Comparison of ENCODE assay signal across 23 cellular contexts in the genomic region with DNA sequence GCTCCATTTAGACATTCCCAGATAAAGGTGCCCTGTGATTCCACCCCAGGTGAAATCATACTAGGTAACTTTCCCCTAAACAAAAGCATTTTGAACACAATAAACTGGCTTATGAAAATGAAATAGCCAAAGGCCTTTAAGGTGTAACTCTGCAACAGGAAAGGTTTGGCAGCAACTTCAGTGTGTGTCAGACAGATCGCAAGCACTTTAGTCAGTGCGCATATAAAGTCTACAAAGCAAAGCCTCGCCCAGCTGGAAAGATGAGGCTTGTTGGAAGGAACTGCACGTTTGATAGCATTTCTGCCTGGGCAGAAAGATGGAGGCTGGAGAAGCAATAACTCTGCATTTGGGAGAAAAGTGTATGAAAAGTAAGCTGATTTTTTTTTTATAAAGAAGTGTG. TPM values are rescaled to one million over a fixed set of nuclear protein-coding genes. Genes with fewer than 3 reads are reported as not detected.
"Had no signal": no experiment of that assay in that cellular context is flagged by ENCODE, and none has a peak within 500 bp of the region (broad histone marks: within the 10 kb centered on the region; RNA-seq: fewer than 3 reads in every experiment).

No MANE protein-coding gene starts in this region.

- H3K36me3 Mint-ChIP-seq: natural killer cell treated with Interleukin-12 subunit alpha and Interleukin-12 subunit beta and Interleukin-15 and Interleukin-18, amount 100 ng/mL, for 72 hours had no signal

- H3K27ac Mint-ChIP-seq: activated CD8-positive, alpha-beta T cell treated with anti-CD3 and anti-CD28 coated beads, Interleukin-2, amount 10 ng/mL, durations not matched to agents 7 days and 5 days; activated naive CD4-positive, alpha-beta T cell treated with anti-CD3 and anti-CD28 coated beads for 36 hours; activated naive CD8-positive, alpha-beta T cell treated with anti-CD3 and anti-CD28 coated beads, Interleukin-2, amount 50 U/mL, for 24 hours; activated T-cell treated with anti-CD3 and anti-CD28 coated beads, Interleukin-2, amount 50 U/mL, for 24 hours; dendritic cell treated with granulocyte-macrophage colony-stimulating factor and Interleukin-4, amounts not matched to agents 40 ng/mL and 50 ng/mL, for 4 days; memory B cell; natural killer cell treated with Interleukin-12 subunit alpha and Interleukin-12 subunit beta and Interleukin-15 and Interleukin-18, amount 100 ng/mL, for 72 hours had no signal

- H3K27ac ChIP-seq: brain microvascular endothelial cell had no signal

- DNase-seq: activated CD4-positive, alpha-beta T cell treated with anti-CD3 and anti-CD28 coated beads for 48 hours; activated CD4-positive, CD25-positive, alpha-beta regulatory T cell; activated CD8-positive, alpha-beta T cell treated with anti-CD3 and anti-CD28 coated beads, Interleukin-2, amount 10 ng/mL, durations not matched to agents 7 days and 5 days; activated naive CD4-positive, alpha-beta T cell treated with anti-CD3 and anti-CD28 coated beads for 36 hours; activated naive CD8-positive, alpha-beta T cell treated with anti-CD3 and anti-CD28 coated beads, Interleukin-2, amount 50 U/mL, for 24 hours; activated T-cell treated with anti-CD3 and anti-CD28 coated beads, Interleukin-2, amount 50 U/mL, for 24 hours; anterior cingulate cortex; brain microvascular endothelial cell; cerebellar nuclear complex; effector CD8-positive, alpha-beta T cell; head of caudate nucleus; left ventricle myocardium superior; nucleus accumbens; posterior cingulate gyrus; stimulated activated CD4-positive, alpha-beta T cell treated with anti-CD3 and anti-CD28 coated beads, Interleukin-2, amount 100 ng/mL, for 24 hours; stimulated activated naive CD4-positive, alpha-beta T cell treated with Interleukin-2 at 50 U/mL for 16 hours; T-helper 1 cell; T-helper 9 cell; uterus had no signal

- H3K4me1 Mint-ChIP-seq: activated naive CD8-positive, alpha-beta T cell treated with anti-CD3 and anti-CD28 coated beads, Interleukin-2, amount 50 U/mL, for 24 hours had no signal

- H3K4me3 Mint-ChIP-seq: activated CD8-positive, alpha-beta T cell treated with anti-CD3 and anti-CD28 coated beads, Interleukin-2, amount 10 ng/mL, durations not matched to agents 7 days and 5 days; activated naive CD4-positive, alpha-beta T cell treated with anti-CD3 and anti-CD28 coated beads for 36 hours; activated naive CD8-positive, alpha-beta T cell treated with anti-CD3 and anti-CD28 coated beads, Interleukin-2, amount 50 U/mL, for 24 hours; activated T-cell treated with anti-CD3 and anti-CD28 coated beads, Interleukin-2, amount 50 U/mL, for 24 hours; dendritic cell treated with granulocyte-macrophage colony-stimulating factor and Interleukin-4, amounts not matched to agents 40 ng/mL and 50 ng/mL, for 4 days; memory B cell; natural killer cell treated with Interleukin-12 subunit alpha and Interleukin-12 subunit beta and Interleukin-15 and Interleukin-18, amount 100 ng/mL, for 72 hours had no signal

- H3K9me3 ChIP-seq: tibial nerve, uterus had no signal

- H3K4me3 ChIP-seq: tibial nerve, uterus had no signal

- H3K27me3 ChIP-seq: brain microvascular endothelial cell, tibial nerve, uterus had no signal

- H3K36me3 ChIP-seq: brain microvascular endothelial cell, tibial nerve, uterus had no signal

- H3K9me3 Mint-ChIP-seq: activated naive CD4-positive, alpha-beta T cell treated with anti-CD3 and anti-CD28 coated beads for 36 hours; activated naive CD8-positive, alpha-beta T cell treated with anti-CD3 and anti-CD28 coated beads, Interleukin-2, amount 50 U/mL, for 24 hours; activated T-cell treated with anti-CD3 and anti-CD28 coated beads, Interleukin-2, amount 50 U/mL, for 24 hours; dendritic cell treated with granulocyte-macrophage colony-stimulating factor and Interleukin-4, amounts not matched to agents 40 ng/mL and 50 ng/mL, for 4 days; memory B cell had no signal

- ATAC-seq: activated CD8-positive, alpha-beta T cell treated with anti-CD3 and anti-CD28 coated beads, Interleukin-2, amount 10 ng/mL, durations not matched to agents 7 days and 5 days; activated naive CD8-positive, alpha-beta T cell treated with anti-CD3 and anti-CD28 coated beads, Interleukin-2, amount 50 U/mL, for 24 hours; natural killer cell treated with Interleukin-12 subunit alpha and Interleukin-12 subunit beta and Interleukin-15 and Interleukin-18, amount 100 ng/mL, for 72 hours had no signal

- H3K27me3 Mint-ChIP-seq: activated naive CD8-positive, alpha-beta T cell treated with anti-CD3 and anti-CD28 coated beads, Interleukin-2, amount 50 U/mL, for 24 hours; dendritic cell treated with granulocyte-macrophage colony-stimulating factor and Interleukin-4, amounts not matched to agents 40 ng/mL and 50 ng/mL, for 4 days; natural killer cell treated with Interleukin-12 subunit alpha and Interleukin-12 subunit beta and Interleukin-15 and Interleukin-18, amount 100 ng/mL, for 72 hours had no signal

RNA-seq across cellular contexts. Expression of a gene that starts 57.9 kb away (rescaled TPM):
- total RNA-seq: activated CD8-positive, alpha-beta T cell treated with anti-CD3 and anti-CD28 coated beads, Interleukin-2, amount 10 ng/mL, durations not matched to agents 7 days and 5 days had no signal
